In the genomic region with DNA sequence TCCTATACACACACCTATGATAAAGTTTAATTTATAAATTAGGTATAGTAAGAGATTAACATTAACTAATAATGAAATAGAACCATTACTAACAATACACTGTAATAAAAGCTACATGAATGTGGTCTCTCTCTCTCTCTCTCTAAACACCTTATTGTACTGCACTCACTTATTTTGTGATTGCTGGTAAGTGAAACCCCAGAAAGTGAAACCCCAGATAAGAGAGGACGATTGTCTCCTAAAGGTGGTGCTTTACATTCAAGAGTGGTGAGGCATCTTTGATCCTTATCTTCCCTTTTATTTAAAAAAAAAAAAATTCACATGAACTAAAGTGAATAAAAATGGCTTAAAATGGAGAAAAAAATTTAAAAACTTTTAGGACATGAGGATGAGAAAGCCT, we compare ENCODE assay signal across 15 cellular contexts.
DNase-seq lines count a peak whose midpoint lies in the region; ATAC-seq and TF ChIP-seq lines count a peak whose summit lies in the region.
"Had no signal": no experiment of that assay in that cellular context is flagged by ENCODE, and none has a peak within 500 bp of the region (broad histone marks: within the 10 kb centered on the region; RNA-seq: fewer than 3 reads in every experiment).

No MANE protein-coding gene starts in this region.

- H3K27ac Mint-ChIP-seq in activated naive CD4-positive, alpha-beta T cell treated with anti-CD3 and anti-CD28 coated beads, Interleukin-2, amount 10 ng/mL, durations not matched to agents 7 days and 5 days, result peak overlapping the region; percentile 69
- no peak overlapping the region for H3K27ac Mint-ChIP-seq in activated naive CD8-positive, alpha-beta T cell treated with anti-CD3 and anti-CD28 coated beads, Interleukin-2, amount 50 U/mL, for 24 hours
- peak overlapping the region; percentile 37 for H3K27ac Mint-ChIP-seq in stimulated activated naive B cell treated with anti-CD40 and anti-IgM and Interleukin-4, amounts not matched to agents 10 μg/mL and 1 μg/mL and 100 μg/mL, for 72 hours

- no peak overlapping the region for H3K4me3 Mint-ChIP-seq in activated naive CD4-positive, alpha-beta T cell treated with anti-CD3 and anti-CD28 coated beads, Interleukin-2, amount 10 ng/mL, durations not matched to agents 7 days and 5 days
- H3K4me3 Mint-ChIP-seq in activated naive CD8-positive, alpha-beta T cell treated with anti-CD3 and anti-CD28 coated beads, Interleukin-2, amount 50 U/mL, for 24 hours, result peak overlapping the region; percentile 38
- peak overlapping the region in 1 of 2 donors; percentile 21 for H3K4me3 Mint-ChIP-seq in stimulated activated naive B cell treated with anti-CD40 and anti-IgM and Interleukin-4, amounts not matched to agents 10 μg/mL and 1 μg/mL and 100 μg/mL, for 72 hours

- H3K4me2 ChIP-seq in KMS-11, result peak overlapping the region; percentile 7; the same call in 1 of the 2 replicates

- no peak overlapping the region for H3K9ac ChIP-seq in KMS-11

- H3K36me3 ChIP-seq in KMS-11 (ENCODE audit: insufficient read depth), result no peaks in the 10 kb centered on the region; the same call in 1 of the 2 replicates
- H3K36me3 ChIP-seq: uterus had no signal

- H2AFZ ChIP-seq in KMS-11 (ENCODE audit: low read depth), result no peak overlapping the region

- CTCF ChIA-PET in activated naive CD4-positive, alpha-beta T cell treated with anti-CD3 and anti-CD28 coated beads, Interleukin-2, amount 10 ng/mL, durations not matched to agents 7 days and 5 days (lab: Charles Lee), result interaction anchor here (1.0 kb wide), 1 partner anchor 16 kb away, joined by 4 read pairs; no protein-coding TSS in a partner anchor

- ATAC-seq in activated naive CD8-positive, alpha-beta T cell treated with anti-CD3 and anti-CD28 coated beads, Interleukin-2, amount 50 U/mL, for 24 hours, result peak; percentile 85
- no peak for ATAC-seq in stimulated activated naive B cell treated with anti-CD40 and anti-IgM and Interleukin-4, amounts not matched to agents 10 μg/mL and 1 μg/mL and 100 μg/mL, for 72 hours (replicated peaks)

- peaks cover 42% of the 10 kb centered on the region for H3K36me3 Mint-ChIP-seq in activated naive CD4-positive, alpha-beta T cell treated with anti-CD3 and anti-CD28 coated beads, Interleukin-2, amount 10 ng/mL, durations not matched to agents 7 days and 5 days
- H3K36me3 Mint-ChIP-seq in activated naive CD8-positive, alpha-beta T cell treated with anti-CD3 and anti-CD28 coated beads, Interleukin-2, amount 50 U/mL, for 24 hours (ENCODE audit: low read depth), result peaks cover 18% of the 10 kb centered on the region
- H3K36me3 Mint-ChIP-seq in stimulated activated naive B cell treated with anti-CD40 and anti-IgM and Interleukin-4, amounts not matched to agents 10 μg/mL and 1 μg/mL and 100 μg/mL, for 72 hours, result peaks cover 17 to 35% of the 10 kb centered on the region in 2 donors

- no peak for DNase-seq in activated naive CD4-positive, alpha-beta T cell treated with anti-CD3 and anti-CD28 coated beads, Interleukin-2, amount 10 ng/mL, durations not matched to agents 7 days and 5 days
- DNase-seq in activated naive CD4-positive, alpha-beta T cell treated with anti-CD3 and anti-CD28 coated beads, Interleukin-2, amount 50 U/mL, for 16 hours, result no peak
- DNase-seq in activated naive CD8-positive, alpha-beta T cell treated with anti-CD3 and anti-CD28 coated beads, Interleukin-2, amount 50 U/mL, for 24 hours, result no peak
- DNase-seq in stimulated activated naive B cell treated with anti-CD40 and anti-IgM and Interleukin-4, amounts not matched to agents 10 μg/mL and 1 μg/mL and 100 μg/mL, for 72 hours, result no peak
- no peak for DNase-seq in NCI-H524 (lab: John Stamatoyannopoulos, UW)
- DNase-seq in kidney glomerular epithelial cell (lab: John Stamatoyannopoulos, UW), result no peak
- DNase-seq in activated CD8-positive, alpha-beta memory T cell treated with anti-CD3 and anti-CD28 coated beads for 24 hours, result no peak
- DNase-seq: activated naive CD4-positive, alpha-beta T cell treated with Interleukin-2 at 50 U/mL for 16 hours; glutamatergic neuron; Kasumi-1; NCI-H1436 treated with DMSO at 0.1 percent for 48 hours; NCI-H510A; stimulated activated naive CD4-positive, alpha-beta T cell treated with Interleukin-2 at 50 U/mL for 16 hours had no signal

- peaks cover 72% of the 10 kb centered on the region for H3K79me2 ChIP-seq in KMS-11 (ENCODE audit: insufficient read depth, low read depth)

- no peaks in the 10 kb centered on the region for H3K9me3 Mint-ChIP-seq in activated naive CD4-positive, alpha-beta T cell treated with anti-CD3 and anti-CD28 coated beads, Interleukin-2, amount 10 ng/mL, durations not matched to agents 7 days and 5 days
- H3K9me3 Mint-ChIP-seq in activated naive CD8-positive, alpha-beta T cell treated with anti-CD3 and anti-CD28 coated beads, Interleukin-2, amount 50 U/mL, for 24 hours, result no peaks in the 10 kb centered on the region
- no peaks in the 10 kb centered on the region for H3K9me3 Mint-ChIP-seq in stimulated activated naive B cell treated with anti-CD40 and anti-IgM and Interleukin-4, amounts not matched to agents 10 μg/mL and 1 μg/mL and 100 μg/mL, for 72 hours

- no peak overlapping the region for H3K4me3 ChIP-seq in KMS-11 (IDR thresholded peaks at IDR 0.05; ENCODE audit: insufficient read depth, low read depth, low read length)
- H3K4me3 ChIP-seq: uterus had no signal

- H3K4me1 Mint-ChIP-seq in activated naive CD4-positive, alpha-beta T cell treated with anti-CD3 and anti-CD28 coated beads, Interleukin-2, amount 10 ng/mL, durations not matched to agents 7 days and 5 days, result peaks cover 67% of the 10 kb centered on the region
- H3K4me1 Mint-ChIP-seq in activated naive CD8-positive, alpha-beta T cell treated with anti-CD3 and anti-CD28 coated beads, Interleukin-2, amount 50 U/mL, for 24 hours, result peaks cover 65% of the 10 kb centered on the region
- H3K4me1 Mint-ChIP-seq in stimulated activated naive B cell treated with anti-CD40 and anti-IgM and Interleukin-4, amounts not matched to agents 10 μg/mL and 1 μg/mL and 100 μg/mL, for 72 hours, result peaks cover 32 to 79% of the 10 kb centered on the region in 2 donors

- H3K27me3 ChIP-seq in KMS-11 (ENCODE audit: insufficient read depth, low read depth), result no peaks in the 10 kb centered on the region
- H3K27me3 ChIP-seq: uterus had no signal

- no peak for TF ChIP-seq CTCF in KMS-11 (conservative IDR thresholded peaks at IDR 0.05; ENCODE audit: low read depth, low read length)

- H3K4me1 ChIP-seq in KMS-11 (ENCODE audit: low read depth, poor library complexity, severe bottlenecking), result peaks cover 24% of the 10 kb centered on the region
- H3K4me1 ChIP-seq: uterus had no signal

- no peak overlapping the region for H3K27ac ChIP-seq in KMS-11

- H4K20me1 ChIP-seq in KMS-11 (ENCODE audit: insufficient read depth), result peaks cover 72% of the 10 kb centered on the region

- no peaks in the 10 kb centered on the region for H3K27me3 Mint-ChIP-seq in activated naive CD4-positive, alpha-beta T cell treated with anti-CD3 and anti-CD28 coated beads, Interleukin-2, amount 10 ng/mL, durations not matched to agents 7 days and 5 days
- H3K27me3 Mint-ChIP-seq in activated naive CD8-positive, alpha-beta T cell treated with anti-CD3 and anti-CD28 coated beads, Interleukin-2, amount 50 U/mL, for 24 hours, result no peaks in the 10 kb centered on the region
- H3K27me3 Mint-ChIP-seq in stimulated activated naive B cell treated with anti-CD40 and anti-IgM and Interleukin-4, amounts not matched to agents 10 μg/mL and 1 μg/mL and 100 μg/mL, for 72 hours, result no peaks in the 10 kb centered on the region
